In genomic region chr2:9139491-9140443, GRCh38 we compare ENCODE assay signal across 8 cellular contexts.
A peak's percentile ranks its signal among the peaks of the same experiment; 100 is the strongest.
DNase-seq lines count a peak whose midpoint lies in the region; ATAC-seq, FAIRE-seq and TF ChIP-seq lines count a peak whose summit lies in the region.

No MANE protein-coding gene starts in this region.

- no peak overlapping the region for H3K4me3 Mint-ChIP-seq in astrocyte (ENCODE audit: unreplicated experiment)

- H3K36me3 Mint-ChIP-seq in astrocyte (ENCODE audit: low read depth, unreplicated experiment), result no peaks in the 10 kb centered on the region

- H3K79me2 ChIP-seq in astrocyte (ENCODE audit: insufficient read depth, low read length), result no peaks in the 10 kb centered on the region
- H3K79me2 ChIP-seq in smooth muscle cell (ENCODE audit: low read depth), result no peaks in the 10 kb centered on the region

- peak overlapping the region; percentile 47 for H3K27ac Mint-ChIP-seq in astrocyte (ENCODE audit: unreplicated experiment)

- no peak for TF ChIP-seq POLR2A in NB4 (IDR thresholded peaks at IDR 0.05; ENCODE audit: extremely low read depth, insufficient read length)

- no peak overlapping the region for H3K9ac ChIP-seq in astrocyte (ENCODE audit: low read length)
- H3K9ac ChIP-seq in smooth muscle cell (ENCODE audit: low read depth), result no peak overlapping the region

- H3K36me3 ChIP-seq in astrocyte (ENCODE audit: insufficient read depth, low read length) (no peaks in the 10 kb centered on the region), smooth muscle cell (ENCODE audit: low read depth) (no peaks in the 10 kb centered on the region)

- peaks cover 1% of the 10 kb centered on the region for H3K27me3 Mint-ChIP-seq in astrocyte (ENCODE audit: low read depth, unreplicated experiment)

- H4K20me1 ChIP-seq in astrocyte (ENCODE audit: insufficient read depth, low read length), result no peaks in the 10 kb centered on the region
- no peaks in the 10 kb centered on the region for H4K20me1 ChIP-seq in smooth muscle cell (ENCODE audit: low read depth)

- peak; percentile 64 for ATAC-seq in GM18867 (IDR thresholded peaks at IDR 0.05; ENCODE audit: unreplicated experiment)
- no peak for ATAC-seq in HG02973 (IDR thresholded peaks at IDR 0.05; ENCODE audit: unreplicated experiment)

- H3K4me1 Mint-ChIP-seq in astrocyte (ENCODE audit: low read depth, unreplicated experiment), result peaks cover 11% of the 10 kb centered on the region

- peak; percentile 80 for DNase-seq in AG08396 (ENCODE audit: low spot score)
- peak; percentile 75 for DNase-seq in NB4 (ENCODE audit: low read depth)
- peak; percentile 30 for DNase-seq in T follicular helper cell (ENCODE audit: low read depth)
- no peak for DNase-seq in astrocyte (ENCODE audit: low read depth)
- DNase-seq in hepatic stellate cell (ENCODE audit: low spot score), result peak; percentile 79
- DNase-seq in smooth muscle cell (lab: John Stamatoyannopoulos, UW; ENCODE audit: unreplicated experiment), result peak; percentile 45

- FAIRE-seq in astrocyte (lab: Jason Lieb, UNC), result no peak

- H3K27me3 ChIP-seq in astrocyte (ENCODE audit: insufficient read depth, low read length) (no peaks in the 10 kb centered on the region), smooth muscle cell (ENCODE audit: low read depth) (no peaks in the 10 kb centered on the region)

- TF ChIP-seq CTCF in NB4 (IDR thresholded peaks at IDR 0.05; ENCODE audit: low read depth, low read length) (peak; percentile 92), astrocyte (IDR thresholded peaks at IDR 0.05; ENCODE audit: insufficient read depth, low read depth, low read length) (peak; percentile 79), smooth muscle cell (IDR thresholded peaks at IDR 0.05; ENCODE audit: borderline replicate concordance, insufficient read depth, poor library complexity, severe bottlenecking) (peak; percentile 88)

- no peaks in the 10 kb centered on the region for H3F3A ChIP-seq in smooth muscle cell (ENCODE audit: low read depth)

- H2AFZ ChIP-seq in astrocyte (ENCODE audit: low read depth, low read length) (no peak overlapping the region), smooth muscle cell (ENCODE audit: low read depth) (no peak overlapping the region)

- H3K4me1 ChIP-seq in astrocyte (ENCODE audit: insufficient read depth, low read length) (peaks cover 14% of the 10 kb centered on the region), smooth muscle cell (ENCODE audit: low read depth) (no peaks in the 10 kb centered on the region)

- H3K9me3 ChIP-seq in astrocyte (ENCODE audit: insufficient read depth, low read depth, low read length) (no peaks in the 10 kb centered on the region), smooth muscle cell (replicated peaks; ENCODE audit: low read depth) (no peaks in the 10 kb centered on the region)

- whole genome bisulfite sequencing in smooth muscle cell (ENCODE audit: low lambda C conversion rate), result 41% methylated on average over 18 of the region's 19 CpGs

- H3K4me3 ChIP-seq in NB4 (ENCODE audit: low read depth, low read length), result no peak overlapping the region
- no peak overlapping the region for H3K4me3 ChIP-seq in astrocyte (ENCODE audit: insufficient read depth, low read depth, low read length)
- no peak overlapping the region for H3K4me3 ChIP-seq in smooth muscle cell

- peaks cover 2% of the 10 kb centered on the region for H3K9me3 Mint-ChIP-seq in astrocyte (ENCODE audit: unreplicated experiment)

- H3K4me2 ChIP-seq in astrocyte (ENCODE audit: low read length) (no peak overlapping the region), smooth muscle cell (no peak overlapping the region)

- H3K27ac ChIP-seq in astrocyte (ENCODE audit: low read depth, low read length) (no peak overlapping the region), smooth muscle cell (ENCODE audit: low read depth) (no peak overlapping the region)
